Comparison of ENCODE assay signal across 10 cellular contexts in genomic region chr1:66271904-66272254, GRCh38.
DNase-seq lines count a peak whose midpoint lies in the region; ATAC-seq and TF ChIP-seq lines count a peak whose summit lies in the region.
"Had no signal": no experiment of that assay in that cellular context is flagged by ENCODE, and none has a peak within 500 bp of the region (broad histone marks: within the 10 kb centered on the region; RNA-seq: fewer than 3 reads in every experiment).

No MANE protein-coding gene starts in this region.

- H3K4me3 ChIP-seq in adrenal gland, result no peak overlapping the region

- no peak overlapping the region for H3K4me3 Mint-ChIP-seq in T-helper 2 cell treated with Interferon-gamma antibody and Interleukin-4, amounts not matched to agents 5 μg/mL and 100 μg/mL, for 36 hours
- peak overlapping the region; percentile 11 to 25 for H3K4me3 Mint-ChIP-seq in stimulated activated naive B cell treated with anti-CD40 and anti-IgM and Interleukin-4, amounts not matched to agents 10 μg/mL and 1 μg/mL and 100 μg/mL, for 72 hours

- no peaks in the 10 kb centered on the region for H3K9me3 Mint-ChIP-seq in T-helper 2 cell treated with Interferon-gamma antibody and Interleukin-4, amounts not matched to agents 5 μg/mL and 100 μg/mL, for 36 hours
- H3K9me3 Mint-ChIP-seq in stimulated activated naive B cell treated with anti-CD40 and anti-IgM and Interleukin-4, amounts not matched to agents 10 μg/mL and 1 μg/mL and 100 μg/mL, for 72 hours, result no peaks in the 10 kb centered on the region

- no peaks in the 10 kb centered on the region for H3K27me3 ChIP-seq in adrenal gland

- H3K27me3 Mint-ChIP-seq in T-helper 2 cell treated with Interferon-gamma antibody and Interleukin-4, amounts not matched to agents 5 μg/mL and 100 μg/mL, for 36 hours (ENCODE audit: low read depth), result peaks cover 43% of the 10 kb centered on the region
- H3K27me3 Mint-ChIP-seq in stimulated activated naive B cell treated with anti-CD40 and anti-IgM and Interleukin-4, amounts not matched to agents 10 μg/mL and 1 μg/mL and 100 μg/mL, for 72 hours, result no peaks in the 10 kb centered on the region

- peaks cover 2% of the 10 kb centered on the region for H3K36me3 Mint-ChIP-seq in T-helper 2 cell treated with Interferon-gamma antibody and Interleukin-4, amounts not matched to agents 5 μg/mL and 100 μg/mL, for 36 hours (ENCODE audit: low read depth)
- H3K36me3 Mint-ChIP-seq in stimulated activated naive B cell treated with anti-CD40 and anti-IgM and Interleukin-4, amounts not matched to agents 10 μg/mL and 1 μg/mL and 100 μg/mL, for 72 hours, result no peaks in the 10 kb centered on the region

- peak overlapping the region; percentile 32 for H3K27ac Mint-ChIP-seq in T-helper 2 cell treated with Interferon-gamma antibody and Interleukin-4, amounts not matched to agents 5 μg/mL and 100 μg/mL, for 36 hours
- H3K27ac Mint-ChIP-seq in stimulated activated naive B cell treated with anti-CD40 and anti-IgM and Interleukin-4, amounts not matched to agents 10 μg/mL and 1 μg/mL and 100 μg/mL, for 72 hours, result peak overlapping the region; percentile 6

- H3K4me1 ChIP-seq in adrenal gland (replicated peaks in 1 of 2), result peaks cover 12 to 46% of the 10 kb centered on the region in 2 donors

- H3K4me1 Mint-ChIP-seq in T-helper 2 cell treated with Interferon-gamma antibody and Interleukin-4, amounts not matched to agents 5 μg/mL and 100 μg/mL, for 36 hours (ENCODE audit: low read depth), result peaks cover 51% of the 10 kb centered on the region
- H3K4me1 Mint-ChIP-seq in stimulated activated naive B cell treated with anti-CD40 and anti-IgM and Interleukin-4, amounts not matched to agents 10 μg/mL and 1 μg/mL and 100 μg/mL, for 72 hours, result peaks cover 33 to 51% of the 10 kb centered on the region in 2 donors

- TF ChIP-seq CTCF in adrenal gland (IDR thresholded peaks at IDR 0.05), result no peak

- no peak for DNase-seq in T-helper 2 cell treated with Interferon-gamma antibody and Interleukin-4, amounts not matched to agents 5 μg/mL and 100 μg/mL, for 36 hours (ENCODE audit: low spot score)
- no peak for DNase-seq in T-helper 2 cell
- DNase-seq in adrenal gland, result peak in 6 of 7 donors; percentile 25 to 58 (median 30)
- DNase-seq in iris pigment epithelial cell (ENCODE audit: low read depth), result peak; percentile 51
- no peak for DNase-seq in stimulated activated naive B cell treated with anti-CD40 and anti-IgM and Interleukin-4, amounts not matched to agents 10 μg/mL and 1 μg/mL and 100 μg/mL, for 72 hours
- DNase-seq in MV-4-11 (lab: John Stamatoyannopoulos, UW), result no peak
- DNase-seq in NCI-H526 treated with DMSO at 0.1 percent for 48 hours (lab: John Stamatoyannopoulos, UW), result no peak

- 31 to 58% (median 45%) methylated on average over 5 of the region's 5 CpGs for WGBS in adrenal gland, 4 donors

- ATAC-seq in stimulated activated naive B cell treated with anti-CD40 and anti-IgM and Interleukin-4, amounts not matched to agents 10 μg/mL and 1 μg/mL and 100 μg/mL, for 72 hours (replicated peaks), result no peak
- ATAC-seq in GM19328 (IDR thresholded peaks at IDR 0.05; ENCODE audit: unreplicated experiment), result no peak

- H3K27ac ChIP-seq in adrenal gland, result peak overlapping the region in 3 of 5 donors; percentile 9 to 78 (median 77)
- H3K27ac ChIP-seq: C4-2B, VCaP had no signal

- intact Hi-C loops in adrenal gland (cut with DNase I), result no loop called here

- H3K9me3 ChIP-seq in adrenal gland (replicated peaks in 1 of 3), result no peaks in the 10 kb centered on the region

- TF ChIP-seq POLR2A in adrenal gland (IDR thresholded peaks at IDR 0.05), result no peak

- no peaks in the 10 kb centered on the region for H3K36me3 ChIP-seq in adrenal gland (replicated peaks in 1 of 2)

Comparison
In these comparisons a context has a peak if more than half of its experiments do, and no peak if none do; other contexts are left out.
1. DNase-seq: peak in adrenal gland (6 of 7) and iris pigment epithelial cell (single experiment); none in T-helper 2 cell treated with Interferon-gamma antibody and Interleukin-4, amounts not matched to agents 5 μg/mL and 100 μg/mL, for 36 hours (single experiment), T-helper 2 cell (0 of 5), stimulated activated naive B cell treated with anti-CD40 and anti-IgM and Interleukin-4, amounts not matched to agents 10 μg/mL and 1 μg/mL and 100 μg/mL, for 72 hours (single experiment), MV-4-11 (single experiment) and NCI-H526 treated with DMSO at 0.1 percent for 48 hours (single experiment).